ENCODE assay signal across 8 cellular contexts in the genomic region with DNA sequence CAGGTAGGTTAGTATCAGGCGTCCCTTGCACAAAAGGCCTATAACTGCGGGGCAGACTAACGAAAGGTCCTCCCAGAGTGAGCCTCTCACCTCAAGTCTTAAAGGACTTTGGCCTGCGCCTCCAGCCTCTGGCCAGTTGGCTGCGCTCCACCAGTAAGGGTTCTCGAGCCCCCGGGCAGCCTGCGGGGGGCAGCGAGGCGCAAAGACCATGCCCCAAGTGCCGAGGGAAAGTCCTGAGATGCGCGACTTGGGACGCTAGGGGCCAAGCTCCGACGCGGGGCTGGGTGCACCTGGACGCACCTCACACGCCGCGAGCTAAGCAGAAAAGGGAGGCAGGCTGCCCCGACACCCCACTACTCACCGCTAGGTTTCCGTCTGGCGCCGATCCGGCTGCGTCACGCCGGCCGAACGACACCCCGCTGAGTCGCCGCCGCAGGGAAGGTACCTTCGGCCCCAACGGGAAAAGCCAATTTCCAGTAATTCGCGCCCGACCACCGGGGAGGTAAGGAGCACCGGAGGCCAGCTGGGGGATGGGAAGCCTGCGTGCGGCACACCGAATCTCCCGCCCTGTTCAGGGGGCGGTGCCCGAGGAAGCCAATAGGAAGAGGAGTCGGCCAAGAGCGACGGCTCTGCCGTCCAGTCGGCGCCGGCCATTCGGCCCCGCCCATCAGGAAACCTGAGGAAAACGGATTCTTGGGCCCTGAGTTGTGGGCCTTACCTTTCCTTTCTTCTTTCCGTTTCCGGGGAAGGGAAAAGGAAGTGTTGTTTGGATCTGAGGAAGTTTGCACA. TPM values are rescaled to one million over a fixed set of nuclear protein-coding genes. Genes with fewer than 3 reads are reported as not detected.
DNase-seq lines count a peak whose midpoint lies in the region; ATAC-seq, FAIRE-seq and TF ChIP-seq lines count a peak whose summit lies in the region.

Gene ORC2 (minus strand): TSS at position 532 of the 789 bp plus-strand sequence. CDS start 5,537 bp downstream, outside the sequence.

- H3K9me2 ChIP-seq in Karpas-422 (replicated peaks; ENCODE audit: insufficient read depth, low read length): no peaks in the 10 kb centered on the region

- peak within 1 kb of the TSS; percentile 96 for H3K27ac Mint-ChIP-seq in activated T-cell treated with anti-CD3 and anti-CD28 coated beads, Interleukin-2, amount 50 U/mL, for 72 hours

- peaks cover 51% of the 10 kb centered on the region for H3K4me1 ChIP-seq in Karpas-422 (ENCODE audit: low read length)
- H3K4me1 ChIP-seq in esophagus squamous epithelium: peaks cover 17 to 73% (median 32%) of the 10 kb centered on the region in 3 donors

- H3K36me3 ChIP-seq in Karpas-422 (ENCODE audit: insufficient read depth, low read length) (peaks cover 24% of the 10 kb centered on the region), esophagus squamous epithelium (peaks cover 0 to 10% (median 0%) of the 10 kb centered on the region in 3 donors)

- WGBS in esophagus squamous epithelium, 2 donors: 0% methylated on average over 1 to 28 of the region's 61 CpGs

- no peaks in the 10 kb centered on the region for H3K27me3 ChIP-seq in Karpas-422 (ENCODE audit: low read length)
- H3K27me3 ChIP-seq in esophagus squamous epithelium: no peaks in the 10 kb centered on the region

- peaks cover 71% of the 10 kb centered on the region for H3K4me1 Mint-ChIP-seq in activated T-cell treated with anti-CD3 and anti-CD28 coated beads, Interleukin-2, amount 50 U/mL, for 72 hours (ENCODE audit: low read depth)

- peak; percentile 87 for ATAC-seq in GM21825 (IDR thresholded peaks at IDR 0.05; ENCODE audit: unreplicated experiment)
- ATAC-seq in activated T-cell treated with anti-CD3 and anti-CD28 coated beads, Interleukin-2, amount 50 U/mL, for 72 hours (replicated peaks in 1 of 2): peak; percentile 95 to 96

- peak; percentile 95 for DNase-seq in Daoy (ENCODE audit: low read depth)
- DNase-seq in Karpas-422: peak; percentile 97
- peak; percentile 91 for DNase-seq in RCC 7860 (ENCODE audit: low spot score)
- DNase-seq in activated T-cell treated with anti-CD3 and anti-CD28 coated beads, Interleukin-2, amount 50 U/mL, for 72 hours: peak; percentile 94 to 95
- DNase-seq in esophagus squamous epithelium (lab: John Stamatoyannopoulos, UW): peak; percentile 48
- peak; percentile 96 for DNase-seq in myocyte (ENCODE audit: low read depth)
- DNase-seq in stimulated activated CD8-positive, alpha-beta memory T cell treated with anti-CD3 and anti-CD28 coated beads, Interleukin-7, amount 100 ng/mL, for 48 hours (ENCODE audit: extremely low read depth in 1 of 2, low read depth in 1 of 2): peak; percentile 80 to 87

- peak within 1 kb of the TSS; percentile 82 for H3K4me2 ChIP-seq in Karpas-422 (ENCODE audit: low read depth, low read length, poor library complexity, severe bottlenecking)

- H3K9me3 Mint-ChIP-seq in activated T-cell treated with anti-CD3 and anti-CD28 coated beads, Interleukin-2, amount 50 U/mL, for 72 hours: no peaks in the 10 kb centered on the region

- peak within 1 kb of the TSS; percentile 73 for H3K4me3 ChIP-seq in Karpas-422 (ENCODE audit: low read length)
- peak within 1 kb of the TSS; percentile 81 to 99 (median 91) for H3K4me3 ChIP-seq in esophagus squamous epithelium

- peak within 1 kb of the TSS; percentile 38; the same call in 1 of the 2 replicates for H2AFZ ChIP-seq in Karpas-422 (ENCODE audit: low read length)

- peak within 1 kb of the TSS; percentile 83 for H3K9ac ChIP-seq in Karpas-422 (ENCODE audit: low read length)

- peaks cover 3 to 10% of the 10 kb centered on the region in 2 donors for H3K36me3 Mint-ChIP-seq in activated T-cell treated with anti-CD3 and anti-CD28 coated beads, Interleukin-2, amount 50 U/mL, for 72 hours (ENCODE audit: insufficient read depth in 2 of 2)

- TF ChIP-seq CTCF in esophagus squamous epithelium (IDR thresholded peaks at IDR 0.05): peak; percentile 30 to 83 (median 63)

- peak within 1 kb of the TSS; percentile 44 for H3K27ac ChIP-seq in Karpas-422 (ENCODE audit: low read length)
- peak within 1 kb of the TSS; percentile 90 to 95 (median 92) for H3K27ac ChIP-seq in esophagus squamous epithelium

- H3K4me3 Mint-ChIP-seq in activated T-cell treated with anti-CD3 and anti-CD28 coated beads, Interleukin-2, amount 50 U/mL, for 72 hours: peak within 1 kb of the TSS; percentile 91 to 97

- no peaks in the 10 kb centered on the region; the same call in 1 of the 2 replicates for H4K20me1 ChIP-seq in Karpas-422 (ENCODE audit: insufficient read depth, low read depth, low read length)

- no peaks in the 10 kb centered on the region for H3K27me3 Mint-ChIP-seq in activated T-cell treated with anti-CD3 and anti-CD28 coated beads, Interleukin-2, amount 50 U/mL, for 72 hours (ENCODE audit: low read depth)

- TF ChIP-seq POLR2A in esophagus squamous epithelium (IDR thresholded peaks at IDR 0.05): peak in 1 of 4 donors; percentile 40

- peak; percentile 76 for FAIRE-seq in RCC 7860 (lab: Jason Lieb, UNC)

- H3K9me3 ChIP-seq in Karpas-422 (ENCODE audit: low read length) (no peaks in the 10 kb centered on the region), esophagus squamous epithelium (no peaks in the 10 kb centered on the region)

- intact Hi-C loops in esophagus squamous epithelium (cut with DNase I): no loop called here

- H3K79me2 ChIP-seq in Karpas-422 (ENCODE audit: low read length): peaks cover 90% of the 10 kb centered on the region

RNA-seq across cellular contexts. Expression of gene ORC2, which starts in this region (rescaled TPM):
- 21.2 and 22.9 TPM in 2 replicates for total RNA-seq in Daoy (2014; rRNA removed; shearing (Covaris generic))
- 23.2 and 38.5 TPM in 2 replicates for total RNA-seq in Karpas-422 (2014; rRNA removed; shearing (Covaris generic); ENCODE audit: low replicate concordance)
- 10 to 100 TPM; 56.9 to 60.2 TPM for total RNA-seq in activated T-cell treated with anti-CD3 and anti-CD28 coated beads, Interleukin-2, amount 50 U/mL, for 72 hours
- total RNA-seq in esophagus squamous epithelium: 10 to 100 TPM in 3 of 4 donors, 1 to 10 TPM in 1; 6.2 to 22.5 (median 12.9) TPM
- total RNA-seq in myocyte: 12.6 and 13.6 TPM in 2 replicates
- 5.9 TPM for polyA plus RNA-seq in myocyte (2012)

Comparison
In these comparisons a context has a peak if more than half of its experiments do, and no peak if none do; other contexts are left out.
1. Peak in every context shown above with its lines: DNase-seq, ATAC-seq, H3K4me3 ChIP-seq and H3K27ac ChIP-seq.